16 cellular contexts compared by ENCODE assay signal in genomic region chr2:79369127-79369526, GRCh38.
A peak's percentile ranks its signal among the peaks of the same experiment; 100 is the strongest.
DNase-seq lines count a peak whose midpoint lies in the region; ATAC-seq, FAIRE-seq and TF ChIP-seq lines count a peak whose summit lies in the region.
"Had no signal": no experiment of that assay in that cellular context is flagged by ENCODE, and none has a peak within 500 bp of the region (broad histone marks: within the 10 kb centered on the region; RNA-seq: fewer than 3 reads in every experiment).

No MANE protein-coding gene starts in this region.

- H3K27me3 Mint-ChIP-seq in nephron progenitor cell (ENCODE audit: low read depth, poor library complexity) = no peaks in the 10 kb centered on the region

- no peak for TF ChIP-seq POLR2A in H54 (IDR thresholded peaks at IDR 0.05; ENCODE audit: low read depth, low read length)

- no peaks in the 10 kb centered on the region for H3F3A ChIP-seq in PC-3 (ENCODE audit: low read length, unreplicated experiment)

- no peak overlapping the region for H3K4me3 Mint-ChIP-seq in nephron progenitor cell
- H3K4me3 Mint-ChIP-seq: CD14-positive monocyte had no signal

- peak overlapping the region in 44 of 59 donors; percentile 4 to 81 (median 55) for H3K27ac ChIP-seq in dorsolateral prefrontal cortex
- peak overlapping the region; percentile 13 for H3K27ac ChIP-seq in temporal lobe (ENCODE audit: low read depth, low read length)
- no peak overlapping the region for H3K27ac ChIP-seq in PC-3 (ENCODE audit: low read length)
- H3K27ac ChIP-seq: SJSA1 had no signal

- peaks cover 12% of the 10 kb centered on the region; the same call in 1 of the 2 replicates for H3K9me3 ChIP-seq in PC-3 (ENCODE audit: low read length)
- H3K9me3 ChIP-seq: Caco-2, SJSA1 had no signal

- H3K4me3 ChIP-seq in dorsolateral prefrontal cortex = peak overlapping the region in 10 of 59 donors; percentile 7 to 41 (median 24)
- H3K4me3 ChIP-seq in PC-3 (ENCODE audit: low read length) = no peak overlapping the region
- H3K4me3 ChIP-seq: SJSA1 had no signal

- no peaks in the 10 kb centered on the region for H3K4me1 ChIP-seq in PC-3 (ENCODE audit: insufficient read depth, low read length)
- H3K4me1 ChIP-seq: Caco-2, SJSA1 had no signal

- H3K9ac ChIP-seq in PC-3 (ENCODE audit: low read length) = no peak overlapping the region

- peaks cover 54% of the 10 kb centered on the region for H3K4me1 Mint-ChIP-seq in nephron progenitor cell
- H3K4me1 Mint-ChIP-seq: CD14-positive monocyte had no signal

- POLR2A ChIA-PET in PC-3 (lab: Charles Lee; ENCODE audit: unreplicated experiment) = no interaction called here

- peaks cover 4% of the 10 kb centered on the region for H3K9me3 Mint-ChIP-seq in nephron progenitor cell

- intact Hi-C loops in dorsolateral prefrontal cortex (cut with DNase I) = loop anchor here in 1 of 2 donors (2.0 to 5.0 kb wide), 2 partner anchors 63 to 216 kb away; no protein-coding TSS in a partner anchor
- intact Hi-C loops in PC-3 (cut with micrococcal nuclease) = no loop called here

- no TSS peak for BruUV-seq in PC-3 (replicated peaks; lab: Mats Ljungman, UMichigan)

- H3K36me3 Mint-ChIP-seq in nephron progenitor cell (ENCODE audit: low read depth) = no peaks in the 10 kb centered on the region
- H3K36me3 Mint-ChIP-seq: CD14-positive monocyte had no signal

- H2AFZ ChIP-seq in PC-3 (ENCODE audit: low read length) = no peak overlapping the region

- no peak for ATAC-seq in PC-3
- no peak for ATAC-seq in GM21447 (IDR thresholded peaks at IDR 0.05; ENCODE audit: unreplicated experiment)

- no peak for FAIRE-seq in H54 (lab: Jason Lieb, UNC)
- FAIRE-seq: A204.1 had no signal

- CTCF ChIA-PET in PC-3 (lab: Charles Lee) = no interaction called here

- TF ChIP-seq CTCF in dorsolateral prefrontal cortex (IDR thresholded peaks at IDR 0.05 in 54 of 56, conservative IDR thresholded peaks at IDR 0.05 in 2 of 56; ENCODE audit: low read depth in 1 of 56, partially characterized antibody in 56 of 56) (peak in 31 of 56 donors; percentile 9 to 55 (median 27)), nephron progenitor cell (IDR thresholded peaks at IDR 0.05) (no peak), PC-3 (conservative IDR thresholded peaks at IDR 0.05; ENCODE audit: low read depth, low read length) (no peak)

- H3K4me2 ChIP-seq in PC-3 (ENCODE audit: low read length) = no peak overlapping the region

- H3K36me3 ChIP-seq in PC-3 (ENCODE audit: low read depth, low read length) = no peaks in the 10 kb centered on the region
- H3K36me3 ChIP-seq: SJSA1 had no signal

- H3K27me3 ChIP-seq in dorsolateral prefrontal cortex (no peaks in the 10 kb centered on the region), PC-3 (ENCODE audit: low read length) (no peaks in the 10 kb centered on the region)
- H3K27me3 ChIP-seq: SJSA1 had no signal

- peak overlapping the region; percentile 56 for H3K27ac Mint-ChIP-seq in nephron progenitor cell

- DNase-seq in NCI-H82 (lab: John Stamatoyannopoulos, UW) (peak; percentile 33), NCI-H82 treated with DMSO at 0.1 percent for 48 hours (lab: John Stamatoyannopoulos, UW; ENCODE audit: unreplicated experiment) (no peak), dorsolateral prefrontal cortex (peak; percentile 9 to 86 (median 64)), nephron progenitor cell (peak; percentile 1), H54 (ENCODE audit: insufficient read length, low spot score) (no peak), PC-3 (no peak)
- DNase-seq: Caco-2, MV-4-11, NCI-H1436 treated with DMSO at 0.1 percent for 48 hours, NCI-H2081 treated with DMSO at 0.1 percent for 48 hours, NCI-H748 treated with DMSO at 0.1 percent for 48 hours had no signal

- no peaks in the 10 kb centered on the region for H4K20me1 ChIP-seq in PC-3 (ENCODE audit: low read length)

- no peaks in the 10 kb centered on the region for H3K79me2 ChIP-seq in PC-3 (ENCODE audit: low read length)

- no peaks in the 10 kb centered on the region for H3K9me2 ChIP-seq in PC-3 (replicated peaks; ENCODE audit: low read length)

Comparison
In these comparisons a context has a peak if more than half of its experiments do, and no peak if none do; other contexts are left out.
1. DNase-seq: peak in NCI-H82 (single experiment), dorsolateral prefrontal cortex (10 of 10) and nephron progenitor cell (single experiment); none in NCI-H82 treated with DMSO at 0.1 percent for 48 hours (single experiment), H54 (single experiment) and PC-3 (single experiment).
2. CTCF ChIP-seq: peak in dorsolateral prefrontal cortex (31 of 56); none in nephron progenitor cell (single experiment) and PC-3 (single experiment).